20 cellular contexts compared by ENCODE assay signal in genomic region chr15:61908241-61908640, GRCh38.
"Had no signal": no experiment of that assay in that cellular context is flagged by ENCODE, and none has a peak within 500 bp of the region (broad histone marks: within the 10 kb centered on the region; RNA-seq: fewer than 3 reads in every experiment).

No MANE protein-coding gene starts in this region.

- H3K27me3 ChIP-seq: SJCRH30 had no signal

- DNase-seq: Kasumi-1, MM.1S, NCI-H1105, NCI-H1417, NCI-H1436 treated with DMSO at 0.1 percent for 48 hours, NCI-H1694, NCI-H187 treated with DMSO at 0.1 percent for 48 hours, NCI-H2029 treated with DMSO at 0.1 percent for 48 hours, NCI-H2107, NCI-H2227 treated with DMSO at 0.1 percent for 48 hours, NCI-H524, NCI-H526 treated with DMSO at 0.1 percent for 48 hours, NCI-H748 treated with DMSO at 0.1 percent for 48 hours, SHP77 treated with DMSO at 0.1 percent for 48 hours had no signal

- FAIRE-seq: K562 had no signal

- H3K9me3 ChIP-seq: SJCRH30 had no signal

- ATAC-seq: K562, Right ventricle myocardium inferior, SK-N-SH treated with all-trans-retinoic acid at 6 μM for 48 hours had no signal

- H3K4me1 ChIP-seq: SJCRH30 had no signal

- H3K27ac ChIP-seq: KMS-11, RWPE1, SJCRH30 had no signal

- H3K4me3 ChIP-seq: K562, SJCRH30 had no signal
